ENCODE assay signal across 1 cellular context in genomic region chr6:56524891-56525703, GRCh38.
TF ChIP-seq lines count a peak whose summit lies in the region.

No MANE protein-coding gene starts in this region.

TF ChIP-seq in GM23338, 12 proteins besides CTCF, POLR2A, EP300 and RAD21 (continued from another document):
- TF ChIP-seq ZNF462 (CRISPR knock-in tag; IDR thresholded peaks at IDR 0.05): no peak
- no peak for TF ChIP-seq EZH2phosphoT487 (IDR thresholded peaks at IDR 0.05; ENCODE audit: unreplicated experiment)
- no peak for TF ChIP-seq EZH2 (IDR thresholded peaks at IDR 0.05; ENCODE audit: low read depth, unreplicated experiment)
- no peak for TF ChIP-seq CREB1 (CRISPR knock-in tag; IDR thresholded peaks at IDR 0.05; ENCODE audit: low read depth)
- TF ChIP-seq, protein P1, sequence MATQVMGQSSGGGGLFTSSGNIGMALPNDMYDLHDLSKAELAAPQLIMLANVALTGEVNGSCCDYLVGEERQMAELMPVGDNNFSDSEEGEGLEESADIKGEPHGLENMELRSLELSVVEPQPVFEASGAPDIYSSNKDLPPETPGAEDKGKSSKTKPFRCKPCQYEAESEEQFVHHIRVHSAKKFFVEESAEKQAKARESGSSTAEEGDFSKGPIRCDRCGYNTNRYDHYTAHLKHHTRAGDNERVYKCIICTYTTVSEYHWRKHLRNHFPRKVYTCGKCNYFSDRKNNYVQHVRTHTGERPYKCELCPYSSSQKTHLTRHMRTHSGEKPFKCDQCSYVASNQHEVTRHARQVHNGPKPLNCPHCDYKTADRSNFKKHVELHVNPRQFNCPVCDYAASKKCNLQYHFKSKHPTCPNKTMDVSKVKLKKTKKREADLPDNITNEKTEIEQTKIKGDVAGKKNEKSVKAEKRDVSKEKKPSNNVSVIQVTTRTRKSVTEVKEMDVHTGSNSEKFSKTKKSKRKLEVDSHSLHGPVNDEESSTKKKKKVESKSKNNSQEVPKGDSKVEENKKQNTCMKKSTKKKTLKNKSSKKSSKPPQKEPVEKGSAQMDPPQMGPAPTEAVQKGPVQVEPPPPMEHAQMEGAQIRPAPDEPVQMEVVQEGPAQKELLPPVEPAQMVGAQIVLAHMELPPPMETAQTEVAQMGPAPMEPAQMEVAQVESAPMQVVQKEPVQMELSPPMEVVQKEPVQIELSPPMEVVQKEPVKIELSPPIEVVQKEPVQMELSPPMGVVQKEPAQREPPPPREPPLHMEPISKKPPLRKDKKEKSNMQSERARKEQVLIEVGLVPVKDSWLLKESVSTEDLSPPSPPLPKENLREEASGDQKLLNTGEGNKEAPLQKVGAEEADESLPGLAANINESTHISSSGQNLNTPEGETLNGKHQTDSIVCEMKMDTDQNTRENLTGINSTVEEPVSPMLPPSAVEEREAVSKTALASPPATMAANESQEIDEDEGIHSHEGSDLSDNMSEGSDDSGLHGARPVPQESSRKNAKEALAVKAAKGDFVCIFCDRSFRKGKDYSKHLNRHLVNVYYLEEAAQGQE (IDR thresholded peaks at IDR 0.05; ENCODE audit: unreplicated experiment): no peak
- no peak for TF ChIP-seq ZNF331 (CRISPR knock-in tag; IDR thresholded peaks at IDR 0.05; ENCODE audit: low read depth)
- TF ChIP-seq ETS1 (IDR thresholded peaks at IDR 0.05): no peak
- TF ChIP-seq NANOG (IDR thresholded peaks at IDR 0.05; ENCODE audit: borderline replicate concordance): no peak
- TF ChIP-seq ZNF114 (CRISPR knock-in tag; IDR thresholded peaks at IDR 0.05): no peak
- TF ChIP-seq POLR2AphosphoS5 (IDR thresholded peaks at IDR 0.05; ENCODE audit: low read depth): no peak
- no peak for TF ChIP-seq JUNB (IDR thresholded peaks at IDR 0.05; ENCODE audit: unreplicated experiment)
